ENCODE assay signal across 15 cellular contexts in genomic region chr10:66747451-66747850, GRCh38.
A peak's percentile ranks its signal among the peaks of the same experiment; 100 is the strongest.
DNase-seq lines count a peak whose midpoint lies in the region; ATAC-seq and TF ChIP-seq lines count a peak whose summit lies in the region.
"Had no signal": no experiment of that assay in that cellular context is flagged by ENCODE, and none has a peak within 500 bp of the region (broad histone marks: within the 10 kb centered on the region; RNA-seq: fewer than 3 reads in every experiment).

No MANE protein-coding gene starts in this region.

- H3K27ac Mint-ChIP-seq in nephron progenitor cell, result peak overlapping the region; percentile 21
- H3K27ac Mint-ChIP-seq: activated B cell treated with CpG ODN at 0.5 μM for 24 hours had no signal

- no peaks in the 10 kb centered on the region for H3K36me3 Mint-ChIP-seq in nephron progenitor cell (ENCODE audit: low read depth)

- BruUV-seq in Panc1 (replicated peaks; lab: Mats Ljungman, UMichigan), result no TSS peak

- intact Hi-C loops in Panc1 (cut with micrococcal nuclease; ENCODE audit: unreplicated experiment), result no loop called here

- H3K27ac ChIP-seq in Panc1 (ENCODE audit: low read length), result no peak overlapping the region
- H3K27ac ChIP-seq: ascending aorta had no signal

- H3K36me3 ChIP-seq in Panc1 (ENCODE audit: control insufficient read depth, insufficient read depth, low read length) (no peaks in the 10 kb centered on the region), MG63 (no peaks in the 10 kb centered on the region)
- H3K36me3 ChIP-seq: ascending aorta had no signal

- no peak overlapping the region for H3K4me3 ChIP-seq in Panc1 (ENCODE audit: low read depth in 2 of 2, low read length in 2 of 2)
- H3K4me3 ChIP-seq in choroid plexus epithelial cell (ENCODE audit: low read depth, low read length), result no peak overlapping the region
- no peak overlapping the region for H3K4me3 ChIP-seq in MG63
- H3K4me3 ChIP-seq: ascending aorta had no signal

- H3K27me3 Mint-ChIP-seq in nephron progenitor cell (ENCODE audit: low read depth, poor library complexity), result peaks cover 6% of the 10 kb centered on the region
- H3K27me3 Mint-ChIP-seq: activated B cell treated with CpG ODN at 0.5 μM for 24 hours had no signal

- no peaks in the 10 kb centered on the region for H3K4me1 ChIP-seq in Panc1 (ENCODE audit: control insufficient read depth, insufficient read depth, low read length)
- H3K4me1 ChIP-seq: ascending aorta had no signal

- ATAC-seq in Panc1, result peak; percentile 62; the same call in 1 of the 2 replicates
- ATAC-seq: esophagus mucosa, Right ventricle myocardium inferior had no signal

- 0 out of 2 replicates have a peak, but pooled peaks cover 2% of the 10 kb centered on the region for H3K9me3 ChIP-seq in Panc1 (ENCODE audit: control insufficient read depth, insufficient read depth, low read depth, low read length)
- H3K9me3 ChIP-seq in MG63, result no peaks in the 10 kb centered on the region
- H3K9me3 ChIP-seq: ascending aorta had no signal

- H3K4me3 Mint-ChIP-seq in nephron progenitor cell, result no peak overlapping the region
- H3K4me3 Mint-ChIP-seq: activated B cell treated with CpG ODN at 0.5 μM for 24 hours, neural crest cell had no signal

- no peak for TF ChIP-seq CTCF in Panc1 (IDR thresholded peaks at IDR 0.05)
- TF ChIP-seq CTCF in choroid plexus epithelial cell (conservative IDR thresholded peaks at IDR 0.05; ENCODE audit: low read depth, low read length), result no peak
- TF ChIP-seq CTCF in nephron progenitor cell (IDR thresholded peaks at IDR 0.05), result no peak
- TF ChIP-seq CTCF in GM13977 (IDR thresholded peaks at IDR 0.05; ENCODE audit: extremely low read depth, insufficient read depth, missing control alignments), result no peak

- POLR2A ChIA-PET in Panc1 (lab: Charles Lee), result no interaction called here

- CTCF ChIA-PET in Panc1 (lab: Charles Lee), result no interaction called here

- peaks cover 6% of the 10 kb centered on the region for H3K9me3 Mint-ChIP-seq in nephron progenitor cell

- in situ Hi-C loops in Panc1 (cut with HindIII; ENCODE audit: low pct_unique_long_range_greater_than_20kb, low sequenced_read_pairs), result no loop called here
- in situ Hi-C loops in GM13977 (cut with MboI; ENCODE audit: low pct_unique_long_range_greater_than_20kb, low sequenced_read_pairs, unreplicated experiment), result no loop called here

- H3K27me3 ChIP-seq in Panc1 (ENCODE audit: control insufficient read depth, insufficient read depth, low read length), result no peaks in the 10 kb centered on the region
- no peaks in the 10 kb centered on the region for H3K27me3 ChIP-seq in MG63
- H3K27me3 ChIP-seq: ascending aorta had no signal

- DNase-seq in EL (peak; percentile 92), Panc1 (ENCODE audit: low read depth, low spot score) (no peak), choroid plexus epithelial cell (ENCODE audit: low read depth) (peak; percentile 82), nephron progenitor cell (no peak), GM13977 (ENCODE audit: low spot score) (no peak), superior temporal gyrus (ENCODE audit: extremely low spot score) (no peak), MG63 (no peak)
- DNase-seq in NK-92 treated with Interleukin-12 subunit alpha and Interleukin-12 subunit beta, amount 100 ng/mL, for 24 hours (lab: John Stamatoyannopoulos, UW), result no peak
- DNase-seq: activated B cell treated with CpG ODN at 0.5 μM for 24 hours; activated T-cell treated with anti-CD3 and anti-CD28 coated beads, Interleukin-2, amount 50 U/mL, for 1 hour; kidney had no signal

- no peaks in the 10 kb centered on the region for H3K4me1 Mint-ChIP-seq in nephron progenitor cell
- H3K4me1 Mint-ChIP-seq: activated B cell treated with CpG ODN at 0.5 μM for 24 hours, neural crest cell had no signal

Comparison
In these comparisons a context has a peak if more than half of its experiments do, and no peak if none do; other contexts are left out.
1. DNase-seq: peak in EL (single experiment) and choroid plexus epithelial cell (single experiment); none in Panc1 (single experiment), nephron progenitor cell (single experiment), NK-92 treated with Interleukin-12 subunit alpha and Interleukin-12 subunit beta, amount 100 ng/mL, for 24 hours (single experiment), GM13977 (single experiment), superior temporal gyrus (single experiment) and MG63 (single experiment).